ENCODE assay signal across 8 cellular contexts in genomic region chrX:153032397-153033118, GRCh38. TPM values are rescaled to one million over a fixed set of nuclear protein-coding genes. Genes with fewer than 3 reads are reported as not detected.
A peak's percentile ranks its signal among the peaks of the same experiment; 100 is the strongest.
DNase-seq lines count a peak whose midpoint lies in the region; ATAC-seq and TF ChIP-seq lines count a peak whose summit lies in the region.

No MANE protein-coding gene starts in this region.

- TF ChIP-seq CTCF in mesothelial cell of epicardium (IDR thresholded peaks at IDR 0.05; ENCODE audit: unreplicated experiment) = peak; percentile 71

- H3K27me3 Mint-ChIP-seq in activated CD4-positive, alpha-beta memory T cell treated with anti-CD3 and anti-CD28 coated beads, Interleukin-2, amount 10 ng/mL, durations not matched to agents 7 days and 5 days = no peaks in the 10 kb centered on the region
- peaks cover 1% of the 10 kb centered on the region for H3K27me3 Mint-ChIP-seq in mesothelial cell of epicardium (ENCODE audit: low read depth)

- no peaks in the 10 kb centered on the region for H3K36me3 ChIP-seq in effector memory CD4-positive, alpha-beta T cell (ENCODE audit: control insufficient read depth, insufficient read depth, low read length)

- POLR2A ChIA-PET in activated CD4-positive, alpha-beta memory T cell treated with anti-CD3 and anti-CD28 coated beads, Interleukin-2, amount 10 ng/mL, durations not matched to agents 7 days and 5 days (lab: Charles Lee) = interaction anchor here (1.1 to 2.4 kb wide), 2 partner anchors 43 to 92 kb away, joined by 4 to 7 read pairs; no protein-coding TSS in a partner anchor

- peak overlapping the region; percentile 81 for H3K4me3 Mint-ChIP-seq in activated CD4-positive, alpha-beta memory T cell treated with anti-CD3 and anti-CD28 coated beads, Interleukin-2, amount 10 ng/mL, durations not matched to agents 7 days and 5 days
- H3K4me3 Mint-ChIP-seq in mesothelial cell of epicardium = peak overlapping the region; percentile 45

- H3K9me3 Mint-ChIP-seq in activated CD4-positive, alpha-beta memory T cell treated with anti-CD3 and anti-CD28 coated beads, Interleukin-2, amount 10 ng/mL, durations not matched to agents 7 days and 5 days = no peaks in the 10 kb centered on the region
- peaks cover 26% of the 10 kb centered on the region for H3K9me3 Mint-ChIP-seq in mesothelial cell of epicardium

- H3K4me1 Mint-ChIP-seq in activated CD4-positive, alpha-beta memory T cell treated with anti-CD3 and anti-CD28 coated beads, Interleukin-2, amount 10 ng/mL, durations not matched to agents 7 days and 5 days = peaks cover 24% of the 10 kb centered on the region
- peaks cover 2% of the 10 kb centered on the region for H3K4me1 Mint-ChIP-seq in mesothelial cell of epicardium

- no peaks in the 10 kb centered on the region for H3K27me3 ChIP-seq in effector memory CD4-positive, alpha-beta T cell (replicated peaks; ENCODE audit: control insufficient read depth, insufficient read depth, low read length, poor library complexity, severe bottlenecking)

- CTCF ChIA-PET in activated CD4-positive, alpha-beta memory T cell treated with anti-CD3 and anti-CD28 coated beads, Interleukin-2, amount 10 ng/mL, durations not matched to agents 7 days and 5 days (lab: Charles Lee) = interaction anchor here (1.0 to 2.5 kb wide), 14 partner anchors 19 to 636 kb away, joined by 3 to 13 read pairs (median 4); partner anchors contain the start of gene HAUS7

- no peaks in the 10 kb centered on the region for H3K36me3 Mint-ChIP-seq in activated CD4-positive, alpha-beta memory T cell treated with anti-CD3 and anti-CD28 coated beads, Interleukin-2, amount 10 ng/mL, durations not matched to agents 7 days and 5 days (ENCODE audit: low read depth)
- H3K36me3 Mint-ChIP-seq in mesothelial cell of epicardium = no peaks in the 10 kb centered on the region

- H3K4me3 ChIP-seq in effector memory CD4-positive, alpha-beta T cell (ENCODE audit: insufficient read depth, low read depth, low read length, poor library complexity, severe bottlenecking) = peak overlapping the region; percentile 44

- H3K9me3 ChIP-seq in effector memory CD4-positive, alpha-beta T cell (ENCODE audit: control insufficient read depth, low read length) = no peaks in the 10 kb centered on the region

- H3K27ac Mint-ChIP-seq in activated CD4-positive, alpha-beta memory T cell treated with anti-CD3 and anti-CD28 coated beads, Interleukin-2, amount 10 ng/mL, durations not matched to agents 7 days and 5 days = peak overlapping the region; percentile 91
- no peak overlapping the region for H3K27ac Mint-ChIP-seq in mesothelial cell of epicardium

- peak overlapping the region; percentile 60 for H3K27ac ChIP-seq in effector memory CD4-positive, alpha-beta T cell (ENCODE audit: insufficient read depth, low read length, poor library complexity, severe bottlenecking)

- H3K4me1 ChIP-seq in effector memory CD4-positive, alpha-beta T cell (ENCODE audit: control insufficient read depth, insufficient read depth, low read length, poor library complexity, severe bottlenecking) = no peaks in the 10 kb centered on the region

- DNase-seq in NCI-H2081 (lab: John Stamatoyannopoulos, UW) (peak; percentile 25 to 50), NCI-H2081 treated with DMSO at 0.1 percent for 48 hours (lab: John Stamatoyannopoulos, UW) (no peak), NCI-H345 treated with DMSO at 0.1 percent for 48 hours (lab: John Stamatoyannopoulos, UW; ENCODE audit: unreplicated experiment) (peak; percentile 21), mesothelial cell of epicardium (ENCODE audit: low spot score in 2 of 2, unreplicated experiment in 2 of 2) (peak in 1 of 2 experiments; percentile 79)
- peak; percentile 74 for DNase-seq in activated CD4-positive, alpha-beta memory T cell treated with anti-CD3 and anti-CD28 coated beads, Interleukin-2, amount 10 ng/mL, durations not matched to agents 7 days and 5 days
- DNase-seq in effector memory CD4-positive, alpha-beta T cell = peak; percentile 25 to 45 (median 31)
- peak; percentile 8 to 22 for DNase-seq in stimulated activated CD8-positive, alpha-beta memory T cell treated with anti-CD3 and anti-CD28 coated beads, Interleukin-15, amount 100 ng/mL, for 4 hours (ENCODE audit: low read depth in 2 of 2)

- peak; percentile 52 for ATAC-seq in HG03025 (IDR thresholded peaks at IDR 0.05; ENCODE audit: low FRiP score, unreplicated experiment)

RNA-seq across cellular contexts. Expression of gene PNMA3, which starts 23.7 kb away (rescaled TPM):
- total RNA-seq in activated CD4-positive, alpha-beta memory T cell treated with anti-CD3 and anti-CD28 coated beads, Interleukin-2, amount 10 ng/mL, durations not matched to agents 7 days and 5 days = 1 to 10 TPM; 3.3 to 3.6 TPM
- total RNA-seq in mesothelial cell of epicardium = 10.3 to 11.1 TPM (median 10.7 TPM) in 3 replicates

RNA-seq across cellular contexts. Expression of gene PNMA5, which starts 38.6 kb away (rescaled TPM):
- total RNA-seq in activated CD4-positive, alpha-beta memory T cell treated with anti-CD3 and anti-CD28 coated beads, Interleukin-2, amount 10 ng/mL, durations not matched to agents 7 days and 5 days = under 1 TPM; 0.23 to 0.33 TPM
- not detected in 3 replicates for total RNA-seq in mesothelial cell of epicardium

RNA-seq across cellular contexts. Expression of gene PNMA6A, which starts 39.7 kb away (rescaled TPM):
- total RNA-seq in activated CD4-positive, alpha-beta memory T cell treated with anti-CD3 and anti-CD28 coated beads, Interleukin-2, amount 10 ng/mL, durations not matched to agents 7 days and 5 days = under 1 TPM; 0.20 to 0.25 TPM
- 4.9 to 5.2 TPM (median 5.1 TPM) in 3 replicates for total RNA-seq in mesothelial cell of epicardium
